Comparison of ENCODE assay signal across 8 cellular contexts in the genomic region with DNA sequence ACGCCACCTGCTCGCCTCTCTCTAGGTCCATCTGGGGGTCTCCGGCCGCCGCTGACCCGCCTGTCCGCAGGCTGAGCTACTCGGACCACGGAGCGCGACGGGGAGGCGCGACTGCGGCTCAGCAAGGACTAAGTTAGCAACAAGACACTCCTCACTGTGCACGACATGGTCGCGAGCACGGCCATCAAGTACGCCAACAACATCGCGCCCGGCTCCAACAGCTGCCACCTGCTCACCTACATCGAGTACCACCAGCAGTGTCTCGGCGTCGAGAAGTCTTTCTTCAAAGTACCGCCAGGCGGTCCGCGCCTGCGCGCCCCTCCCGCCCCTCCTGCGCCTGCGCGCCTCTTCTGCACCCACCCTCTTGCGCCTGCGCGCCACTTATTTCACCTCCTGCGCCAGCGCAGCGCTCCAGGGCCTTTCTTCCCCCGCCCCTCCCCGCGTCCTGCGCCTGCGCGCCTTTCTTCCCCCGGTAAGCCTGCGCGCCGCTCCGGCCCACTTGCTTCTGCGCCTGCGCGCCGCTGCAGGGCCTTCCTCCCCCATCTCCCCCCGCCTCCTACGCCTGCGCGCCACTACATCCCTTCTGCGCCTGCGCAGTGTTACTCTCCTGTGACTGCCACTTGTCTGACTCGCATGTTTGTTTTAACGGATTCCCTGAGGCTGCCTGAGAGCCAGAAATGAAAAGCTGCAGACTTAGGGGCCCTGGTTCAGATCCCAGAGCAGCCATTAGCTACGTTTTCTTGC.
A peak's percentile ranks its signal among the peaks of the same experiment; 100 is the strongest.
DNase-seq lines count a peak whose midpoint lies in the region; ATAC-seq and TF ChIP-seq lines count a peak whose summit lies in the region.

No MANE protein-coding gene starts in this region.

- POLR2A ChIA-PET in BJ (lab: Charles Lee): no interaction called here

- peak; percentile 44 for TF ChIP-seq CTCF in BJ (IDR thresholded peaks at IDR 0.05; ENCODE audit: insufficient read depth, low read depth, low read length)
- no peak for TF ChIP-seq CTCF in coronary artery (IDR thresholded peaks at IDR 0.05)

- CTCF ChIA-PET in BJ (lab: Yijun Ruan, JAX): interaction anchor here (1.0 to 2.3 kb wide), 5 partner anchors 12 to 101 kb away, joined by 3 to 11 read pairs (median 4); no protein-coding TSS in a partner anchor

- ATAC-seq in HG03442 (IDR thresholded peaks at IDR 0.05; ENCODE audit: unreplicated experiment): peak; percentile 76

- H3K27me3 ChIP-seq in BJ (ENCODE audit: control insufficient read depth, insufficient read depth, low read length): no peaks in the 10 kb centered on the region
- H3K27me3 ChIP-seq in layer of hippocampus (ENCODE audit: control insufficient read depth, insufficient read depth, low read length): no peaks in the 10 kb centered on the region

- peak; percentile 94 for DNase-seq in BJ (ENCODE audit: low read depth)
- peak; percentile 98 for DNase-seq in GM19238 (ENCODE audit: insufficient read length, low spot score)
- DNase-seq in NCI-H524 (lab: John Stamatoyannopoulos, UW): peak; percentile 99 to 100
- DNase-seq in activated CD4-positive, alpha-beta T cell treated with anti-CD3 and anti-CD28 coated beads for 48 hours: peak; percentile 100
- DNase-seq in coronary artery (ENCODE audit: low spot score): peak; percentile 98
- DNase-seq in stimulated activated CD4-positive, alpha-beta T cell treated with anti-CD3 and anti-CD28 coated beads, Interleukin-1b, Interleukin-23, amount 100 ng/mL, for 24 hours (ENCODE audit: low read depth in 4 of 4, low spot score in 1 of 4): peak; percentile 97 to 98 (median 98)

- H3K27ac ChIP-seq in coronary artery (peak overlapping the region; percentile 16 to 46), layer of hippocampus (ENCODE audit: low read depth, low read length) (peak overlapping the region; percentile 49)

- no peaks in the 10 kb centered on the region for H3K36me3 ChIP-seq in BJ (ENCODE audit: control insufficient read depth, insufficient read depth, low read length)

- peak overlapping the region; percentile 58 for H3K4me3 ChIP-seq in BJ (ENCODE audit: low read depth, low read length)
- H3K4me3 ChIP-seq in coronary artery: peak overlapping the region; percentile 68

Comparison
In these comparisons a context has a peak if more than half of its experiments do, and no peak if none do; other contexts are left out.
1. Peak in every context shown above with its lines: DNase-seq, ATAC-seq, H3K4me3 ChIP-seq and H3K27ac ChIP-seq.